ENCODE assay signal across 21 cellular contexts in the genomic region with DNA sequence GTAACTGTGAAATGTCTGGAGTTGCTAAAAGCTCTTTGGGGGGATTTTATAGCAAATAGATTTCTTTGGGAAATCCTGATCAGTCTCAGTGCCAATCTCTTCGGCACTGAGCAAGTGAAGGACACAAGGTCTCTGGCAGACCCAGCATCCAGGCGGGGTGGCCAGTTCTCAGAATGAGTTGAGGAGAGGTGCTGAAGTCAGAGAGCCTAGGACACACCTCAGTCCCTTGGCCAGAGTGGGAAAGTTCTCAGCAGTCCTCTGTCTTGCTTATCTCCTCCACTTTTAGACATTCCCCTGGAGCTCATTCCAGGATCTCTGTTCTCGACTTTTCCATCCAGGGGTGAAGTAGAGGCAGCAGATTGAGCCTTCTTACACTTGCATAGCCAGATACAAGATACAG.
"Had no signal": no experiment of that assay in that cellular context is flagged by ENCODE, and none has a peak within 500 bp of the region (broad histone marks: within the 10 kb centered on the region; RNA-seq: fewer than 3 reads in every experiment).

No MANE protein-coding gene starts in this region.

- H3K9me3 ChIP-seq: gastroesophageal sphincter, left ventricle myocardium inferior, lower lobe of right lung, prostate gland had no signal

- H3K4me1 ChIP-seq: parathyroid adenoma, prostate gland had no signal

- H3K9me3 Mint-ChIP-seq: memory B cell, nephron progenitor cell, type B pancreatic cell had no signal

- DNase-seq: effector CD8-positive, alpha-beta T cell; glutamatergic neuron; immature natural killer cell; kidney; left cardiac atrium; left ventricle myocardium inferior; lower lobe of right lung; midbrain; naive B cell; nephron progenitor cell; retina; stimulated activated CD4-positive, alpha-beta T cell treated with anti-CD3 and anti-CD28 coated beads, Interleukin-2, amount 100 ng/mL, for 24 hours; stimulated activated naive CD4-positive, alpha-beta T cell treated with Interleukin-2 at 50 U/mL for 16 hours had no signal

- H3K27ac ChIP-seq: coronary artery, gastroesophageal sphincter, left ventricle myocardium inferior, lower lobe of right lung, parathyroid adenoma, prostate gland, skin epidermis had no signal

- H3K4me3 Mint-ChIP-seq: immature natural killer cell, memory B cell, nephron progenitor cell, type B pancreatic cell had no signal

- H3K9ac ChIP-seq: parathyroid adenoma had no signal

- H3K36me3 ChIP-seq: prostate gland had no signal

- ATAC-seq: gastroesophageal sphincter, left cardiac atrium, lower lobe of right lung, sciatic nerve had no signal

- H3K36me3 Mint-ChIP-seq: type B pancreatic cell had no signal

- H3K4me3 ChIP-seq: coronary artery, gastroesophageal sphincter, left ventricle myocardium inferior, lower lobe of right lung, prostate gland, skin epidermis had no signal

- H3K27ac Mint-ChIP-seq: immature natural killer cell, memory B cell, nephron progenitor cell, type B pancreatic cell had no signal
